ENCODE assay signal across 12 cellular contexts in genomic region chr17:82835766-82836512, GRCh38. TPM values are rescaled to one million over a fixed set of nuclear protein-coding genes. Genes with fewer than 3 reads are reported as not detected.
DNase-seq lines count a peak whose midpoint lies in the region; ATAC-seq and TF ChIP-seq lines count a peak whose summit lies in the region.
"Had no signal": no experiment of that assay in that cellular context is flagged by ENCODE, and none has a peak within 500 bp of the region (broad histone marks: within the 10 kb centered on the region; RNA-seq: fewer than 3 reads in every experiment).

No MANE protein-coding gene starts in this region.

- TF ChIP-seq CTCF in WTC11 (IDR thresholded peaks at IDR 0.05), result no peak
- no peak for TF ChIP-seq CTCF in lower leg skin (IDR thresholded peaks at IDR 0.05)
- no peak for TF ChIP-seq CTCF in suprapubic skin (IDR thresholded peaks at IDR 0.05)

- peaks cover 24% of the 10 kb centered on the region for H3K36me3 ChIP-seq in suprapubic skin

- H3K36me3 Mint-ChIP-seq in WTC11, result peaks cover 15% of the 10 kb centered on the region

- H3K27me3 Mint-ChIP-seq in WTC11 (ENCODE audit: low read depth), result no peaks in the 10 kb centered on the region
- H3K27me3 Mint-ChIP-seq: CD4-positive, CD25-positive, alpha-beta regulatory T cell; IgD-negative memory B cell; T-helper 17 cell had no signal

- H3K4me3 ChIP-seq in lower leg skin (ENCODE audit: low read depth, poor library complexity, severe bottlenecking), result no peak overlapping the region
- peak overlapping the region; percentile 43 for H3K4me3 ChIP-seq in suprapubic skin

- DNase-seq in NCI-H1694 (lab: John Stamatoyannopoulos, UW), result peak; percentile 85
- DNase-seq in WTC11 (ENCODE audit: low spot score), result peak; percentile 28
- DNase-seq in lower leg skin (ENCODE audit: low spot score in 2 of 2), result peak; percentile 79 to 90
- DNase-seq in suprapubic skin (ENCODE audit: low spot score in 2 of 2), result no peak
- no peak for DNase-seq in SHP77 (lab: John Stamatoyannopoulos, UW)
- no peak for DNase-seq in OCI-M2 (lab: John Stamatoyannopoulos, UW; ENCODE audit: unreplicated experiment)
- DNase-seq: activated effector memory CD4-positive, alpha-beta T cell treated with anti-CD3 and anti-CD28 coated beads, Interleukin-2, amount 50 U/mL, for 16 hours; CD4-positive, CD25-positive, alpha-beta regulatory T cell; midbrain; T-helper 17 cell had no signal

- TF ChIP-seq POLR2A in lower leg skin (IDR thresholded peaks at IDR 0.05), result no peak
- TF ChIP-seq POLR2A in suprapubic skin (IDR thresholded peaks at IDR 0.05), result no peak

- H3K27me3 ChIP-seq in suprapubic skin, result no peaks in the 10 kb centered on the region

- CTCF ChIA-PET in WTC11 (lab: Charles Lee), result interaction anchor here (0.8 to 2.3 kb wide), 11 partner anchors 13 to 281 kb away, joined by 3 to 17 read pairs (median 4); no protein-coding TSS in a partner anchor

- H3K9me3 Mint-ChIP-seq in WTC11, result no peaks in the 10 kb centered on the region
- H3K9me3 Mint-ChIP-seq: CD4-positive, CD25-positive, alpha-beta regulatory T cell; IgD-negative memory B cell had no signal

- peak overlapping the region; percentile 92 for H3K27ac Mint-ChIP-seq in WTC11
- H3K27ac Mint-ChIP-seq: T-helper 17 cell had no signal

- POLR2A ChIA-PET in WTC11 (lab: Charles Lee), result no interaction called here

- TF ChIP-seq EP300 in suprapubic skin (IDR thresholded peaks at IDR 0.05), result no peak

- intact Hi-C loops in lower leg skin (cut with DNase I; ENCODE audit: low total_unique reads), result no loop called here

- 58 to 73% methylated on average over 28 of the region's 28 CpGs for WGBS in lower leg skin, 2 donors
- 85% methylated on average over 27 of the region's 28 CpGs for WGBS in suprapubic skin

- peaks cover 55% of the 10 kb centered on the region for H3K4me1 ChIP-seq in suprapubic skin

- H3K4me1 Mint-ChIP-seq in WTC11, result peaks cover 54% of the 10 kb centered on the region
- H3K4me1 Mint-ChIP-seq: IgD-negative memory B cell had no signal

- no peaks in the 10 kb centered on the region for H3K9me3 ChIP-seq in suprapubic skin

- H3K27ac ChIP-seq in suprapubic skin, result peak overlapping the region; percentile 82

- ATAC-seq in WTC11 (no peak; the same call in 1 of the 2 replicates), GM19452 (IDR thresholded peaks at IDR 0.05; ENCODE audit: unreplicated experiment) (no peak)
- ATAC-seq: T-helper 17 cell had no signal

- no peak overlapping the region for H3K4me3 Mint-ChIP-seq in WTC11
- H3K4me3 Mint-ChIP-seq: CD4-positive, CD25-positive, alpha-beta regulatory T cell; IgD-negative memory B cell; T-helper 17 cell had no signal

TF ChIP-seq in WTC11, 78 proteins besides CTCF, POLR2A, EP300 and RAD21:
- no peak for TF ChIP-seq IRF2 (CRISPR knock-in tag; IDR thresholded peaks at IDR 0.05; ENCODE audit: borderline replicate concordance, low read depth)
- TF ChIP-seq TP53 (CRISPR knock-in tag; IDR thresholded peaks at IDR 0.05), result no peak
- TF ChIP-seq GTF2I (CRISPR knock-in tag; conservative IDR thresholded peaks at IDR 0.05), result no peak
- no peak for TF ChIP-seq ZNF138 (CRISPR knock-in tag; conservative IDR thresholded peaks at IDR 0.05)
- TF ChIP-seq IRF1 (CRISPR knock-in tag; IDR thresholded peaks at IDR 0.05), result no peak
- no peak for TF ChIP-seq ZNF263 (CRISPR knock-in tag; IDR thresholded peaks at IDR 0.05; ENCODE audit: low read depth)
- TF ChIP-seq ZNF281 (CRISPR knock-in tag; IDR thresholded peaks at IDR 0.05), result no peak
- TF ChIP-seq NFE2L1 (CRISPR knock-in tag; IDR thresholded peaks at IDR 0.05), result no peak
- no peak for TF ChIP-seq ZNF317 (CRISPR knock-in tag; IDR thresholded peaks at IDR 0.05; ENCODE audit: borderline replicate concordance, low read depth)
- TF ChIP-seq JAZF1 (CRISPR knock-in tag; IDR thresholded peaks at IDR 0.05), result no peak
- TF ChIP-seq CBFB (CRISPR knock-in tag; IDR thresholded peaks at IDR 0.05; ENCODE audit: low read depth), result no peak
- TF ChIP-seq TCF7 (CRISPR knock-in tag; IDR thresholded peaks at IDR 0.05; ENCODE audit: low read depth), result no peak
- TF ChIP-seq CDX4 (CRISPR knock-in tag; IDR thresholded peaks at IDR 0.05; ENCODE audit: borderline replicate concordance), result no peak
- no peak for TF ChIP-seq JUN (CRISPR knock-in tag; IDR thresholded peaks at IDR 0.05)
- TF ChIP-seq ETV6 (CRISPR knock-in tag; IDR thresholded peaks at IDR 0.05), result no peak

RNA-seq across cellular contexts. Expression of gene ZNF750, which starts 3.9 kb away (rescaled TPM):
- total RNA-seq in WTC11 (2021) (0.04 to 0.07 TPM in 2 of 3 replicates, not detected in the other), lower leg skin (100 to 1,000 TPM; 202 to 426 (median 294) TPM), suprapubic skin (100 to 1,000 TPM; 117 to 353 (median 233) TPM)
- total RNA-seq: CD4-positive, CD25-positive, alpha-beta regulatory T cell; T-helper 17 cell had no signal

Comparison
In these comparisons a context has a peak if more than half of its experiments do, and no peak if none do; other contexts are left out.
1. DNase-seq: peak in NCI-H1694 (single experiment), WTC11 (single experiment) and lower leg skin (2 of 2); none in suprapubic skin (0 of 2), SHP77 (0 of 2) and OCI-M2 (single experiment).
2. RNA of gene ZNF750, which starts 3.9 kb away (total RNA-seq): 202 to 426 TPM in lower leg skin and 117 to 353 TPM in suprapubic skin; 0.04 to 0.07 TPM in WTC11; every median in the first group is over 100 times any median in the second.